Comparison of ENCODE assay signal across 1 cellular context in genomic region chr12:49130151-49131050, GRCh38.
TF ChIP-seq lines count a peak whose summit lies in the region.

No MANE protein-coding gene starts in this region.

TF ChIP-seq in GM23338, 12 proteins besides CTCF, POLR2A, EP300 and RAD21 (continued from another document):
- TF ChIP-seq ZNF331 (CRISPR knock-in tag; IDR thresholded peaks at IDR 0.05; ENCODE audit: low read depth), result no peak
- TF ChIP-seq REST (IDR thresholded peaks at IDR 0.05; ENCODE audit: unreplicated experiment), result no peak
- TF ChIP-seq ZNF462 (CRISPR knock-in tag; IDR thresholded peaks at IDR 0.05), result no peak
- peak; percentile 51 for TF ChIP-seq CREB1 (CRISPR knock-in tag; IDR thresholded peaks at IDR 0.05; ENCODE audit: low read depth)
